19 cellular contexts compared by ENCODE assay signal in the genomic region with DNA sequence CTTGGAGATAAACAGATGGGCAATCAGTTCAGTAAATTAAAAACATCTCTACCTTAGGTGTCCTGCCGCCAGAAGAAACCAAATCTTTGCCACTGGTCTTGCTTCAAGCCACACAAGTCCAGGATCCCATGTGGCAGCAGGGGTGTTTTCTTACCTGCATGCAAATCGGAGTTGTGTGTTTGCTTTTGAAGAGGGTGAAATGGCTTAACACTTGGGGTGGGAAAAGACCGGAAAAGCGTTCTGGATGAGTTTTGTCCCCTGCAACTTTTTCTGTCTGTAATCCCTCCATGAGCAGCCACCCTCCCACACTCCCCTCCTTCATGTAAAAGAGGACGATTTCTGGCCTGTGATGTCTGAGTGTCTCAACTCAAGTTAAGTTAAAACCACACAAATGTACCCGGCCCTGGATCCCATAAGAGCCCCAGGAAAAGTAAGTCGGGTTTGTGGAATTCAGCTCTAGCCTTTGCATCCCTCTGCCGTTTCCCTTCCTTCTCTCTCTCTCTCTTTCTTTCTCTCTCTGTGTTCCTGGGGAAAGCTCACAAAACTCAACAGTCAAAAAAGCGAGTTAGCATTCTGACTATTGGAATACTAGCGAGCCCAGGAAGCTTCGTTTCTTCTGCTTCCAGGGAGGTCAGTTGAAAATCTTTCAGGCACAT.
DNase-seq lines count a peak whose midpoint lies in the region; ATAC-seq, FAIRE-seq and TF ChIP-seq lines count a peak whose summit lies in the region.
"Had no signal": no experiment of that assay in that cellular context is flagged by ENCODE, and none has a peak within 500 bp of the region (broad histone marks: within the 10 kb centered on the region; RNA-seq: fewer than 3 reads in every experiment).

No MANE protein-coding gene starts in this region.

- CTCF ChIA-PET in WTC11 (lab: Charles Lee), result interaction anchor here (0.7 to 2.3 kb wide), 4 partner anchors 174 to 656 kb away, joined by 3 to 6 read pairs (median 4); no protein-coding TSS in a partner anchor

- FAIRE-seq in GM12892 (lab: Jason Lieb, UNC), result no peak
- FAIRE-seq: GM12878 had no signal

- ATAC-seq in WTC11, result no peak
- ATAC-seq: activated CD8-positive, alpha-beta memory T cell treated with anti-CD3 and anti-CD28 coated beads, Interleukin-2, amount 10 ng/mL, durations not matched to agents 7 days and 5 days; GM12878; stimulated activated naive CD8-positive, alpha-beta T cell treated with anti-CD3 and anti-CD28 coated beads, Interleukin-15, amount 100 ng/mL, for 72 hours had no signal

- H3K9me3 Mint-ChIP-seq in WTC11, result no peaks in the 10 kb centered on the region
- H3K9me3 Mint-ChIP-seq in progenitor cell of endocrine pancreas (ENCODE audit: low read depth), result no peaks in the 10 kb centered on the region
- H3K9me3 Mint-ChIP-seq: stimulated activated naive CD8-positive, alpha-beta T cell treated with anti-CD3 and anti-CD28 coated beads, Interleukin-15, amount 100 ng/mL, for 72 hours had no signal

- POLR2A ChIA-PET in WTC11 (lab: Charles Lee), result no interaction called here

- H3K4me3 ChIP-seq in AG10803 (ENCODE audit: low read length), result peak overlapping the region; percentile 59
- no peak overlapping the region for H3K4me3 ChIP-seq in fibroblast of villous mesenchyme (ENCODE audit: low read depth, low read length)
- H3K4me3 ChIP-seq: GM12878, SJSA1 had no signal

- H3K36me3 Mint-ChIP-seq in WTC11 (no peaks in the 10 kb centered on the region), progenitor cell of endocrine pancreas (ENCODE audit: insufficient read depth) (peaks cover 5% of the 10 kb centered on the region)
- H3K36me3 Mint-ChIP-seq: activated CD8-positive, alpha-beta memory T cell treated with anti-CD3 and anti-CD28 coated beads, Interleukin-2, amount 10 ng/mL, durations not matched to agents 7 days and 5 days had no signal

- peak overlapping the region; percentile 92 for H3K27ac Mint-ChIP-seq in WTC11
- peak overlapping the region; percentile 90 for H3K27ac Mint-ChIP-seq in progenitor cell of endocrine pancreas
- H3K27ac Mint-ChIP-seq: activated CD8-positive, alpha-beta memory T cell treated with anti-CD3 and anti-CD28 coated beads, Interleukin-2, amount 10 ng/mL, durations not matched to agents 7 days and 5 days; stimulated activated naive CD8-positive, alpha-beta T cell treated with anti-CD3 and anti-CD28 coated beads, Interleukin-15, amount 100 ng/mL, for 72 hours had no signal

- peaks cover 82% of the 10 kb centered on the region for H3K4me1 Mint-ChIP-seq in WTC11
- peaks cover 69% of the 10 kb centered on the region for H3K4me1 Mint-ChIP-seq in progenitor cell of endocrine pancreas (ENCODE audit: low read depth)

- DNase-seq in AG10803 (ENCODE audit: low read depth) (peak; percentile 41), WTC11 (ENCODE audit: low spot score) (no peak), fibroblast of villous mesenchyme (ENCODE audit: low read depth) (peak; percentile 56), progenitor cell of endocrine pancreas (ENCODE audit: low spot score, unreplicated experiment) (no peak), SW 1271 (lab: John Stamatoyannopoulos, UW) (no peak), EL (no peak), GM12892 (ENCODE audit: insufficient read length) (no peak), NK-92 (lab: John Stamatoyannopoulos, UW; ENCODE audit: unreplicated experiment) (no peak)
- DNase-seq: activated CD8-positive, alpha-beta memory T cell treated with anti-CD3 and anti-CD28 coated beads, Interleukin-2, amount 10 ng/mL, durations not matched to agents 7 days and 5 days; activated effector memory CD4-positive, alpha-beta T cell treated with anti-CD3 and anti-CD28 coated beads, Interleukin-2, amount 50 U/mL, for 16 hours; aorta; erythroblast; H7; hippocampal formation; NCI-H1694; stimulated activated naive CD8-positive, alpha-beta T cell treated with anti-CD3 and anti-CD28 coated beads, Interleukin-15, amount 100 ng/mL, for 72 hours; T1000 had no signal

- no peak for TF ChIP-seq POLR2A in GM12892 (IDR thresholded peaks at IDR 0.05; ENCODE audit: low read depth, low read length)

- no peaks in the 10 kb centered on the region for H3K27me3 Mint-ChIP-seq in WTC11 (ENCODE audit: low read depth)
- H3K27me3 Mint-ChIP-seq in progenitor cell of endocrine pancreas, result no peaks in the 10 kb centered on the region

- TF ChIP-seq CTCF in AG10803 (conservative IDR thresholded peaks at IDR 0.05; ENCODE audit: low read length) (no peak), WTC11 (IDR thresholded peaks at IDR 0.05) (no peak), fibroblast of villous mesenchyme (IDR thresholded peaks at IDR 0.05; ENCODE audit: insufficient read depth, low read depth, low read length) (no peak), progenitor cell of endocrine pancreas (IDR thresholded peaks at IDR 0.05; ENCODE audit: unreplicated experiment) (no peak)

- peak overlapping the region; percentile 69 for H3K4me3 Mint-ChIP-seq in WTC11
- peak overlapping the region; percentile 7 for H3K4me3 Mint-ChIP-seq in progenitor cell of endocrine pancreas (ENCODE audit: low read depth)
- H3K4me3 Mint-ChIP-seq: activated CD8-positive, alpha-beta memory T cell treated with anti-CD3 and anti-CD28 coated beads, Interleukin-2, amount 10 ng/mL, durations not matched to agents 7 days and 5 days; stimulated activated naive CD8-positive, alpha-beta T cell treated with anti-CD3 and anti-CD28 coated beads, Interleukin-15, amount 100 ng/mL, for 72 hours had no signal

TF ChIP-seq in WTC11, 78 proteins besides CTCF, POLR2A, EP300 and RAD21:
- TF ChIP-seq KAT7 (CRISPR knock-in tag; IDR thresholded peaks at IDR 0.05; ENCODE audit: borderline replicate concordance), result no peak
- TF ChIP-seq, protein P1, sequence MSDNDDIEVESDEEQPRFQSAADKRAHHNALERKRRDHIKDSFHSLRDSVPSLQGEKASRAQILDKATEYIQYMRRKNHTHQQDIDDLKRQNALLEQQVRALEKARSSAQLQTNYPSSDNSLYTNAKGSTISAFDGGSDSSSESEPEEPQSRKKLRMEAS (CRISPR knock-in tag; IDR thresholded peaks at IDR 0.05), result 0 out of 2 replicates have a peak, but pooled peaks have one; percentile 16

Comparison
In these comparisons a context has a peak if more than half of its experiments do, and no peak if none do; other contexts are left out.
1. DNase-seq: peak in AG10803 (single experiment) and fibroblast of villous mesenchyme (single experiment); none in WTC11 (single experiment), progenitor cell of endocrine pancreas (single experiment), SW 1271 (0 of 2), EL (single experiment), GM12892 (single experiment) and NK-92 (single experiment).